26 cellular contexts compared by ENCODE assay signal in the genomic region with DNA sequence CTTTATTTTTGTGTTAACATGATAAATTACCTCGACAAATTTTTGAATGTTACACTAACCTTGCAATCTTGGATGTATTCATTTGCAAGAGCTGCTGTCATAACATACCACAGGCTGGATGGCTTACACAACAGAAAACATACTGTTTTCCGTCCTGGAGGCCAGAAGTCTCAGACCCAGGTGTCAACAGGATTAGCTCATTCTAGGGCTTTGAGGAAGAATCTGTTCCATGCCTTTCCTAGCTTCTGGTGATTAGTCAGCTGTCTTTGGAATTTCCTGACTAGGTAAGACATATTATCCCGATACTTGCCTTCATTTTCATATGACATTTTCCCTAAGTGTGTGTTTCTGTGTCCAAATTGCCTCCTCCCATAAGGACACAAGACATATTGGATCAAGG.
A peak's percentile ranks its signal among the peaks of the same experiment; 100 is the strongest.
DNase-seq lines count a peak whose midpoint lies in the region; ATAC-seq, FAIRE-seq and TF ChIP-seq lines count a peak whose summit lies in the region.
"Had no signal": no experiment of that assay in that cellular context is flagged by ENCODE, and none has a peak within 500 bp of the region (broad histone marks: within the 10 kb centered on the region; RNA-seq: fewer than 3 reads in every experiment).

No MANE protein-coding gene starts in this region.

- peak; percentile 59 for DNase-seq in NCI-H82 (lab: John Stamatoyannopoulos, UW)
- DNase-seq in bronchial epithelial cell (ENCODE audit: low read depth): peak; percentile 83
- no peak for DNase-seq in glutamatergic neuron
- no peak for DNase-seq in smooth muscle cell (lab: John Stamatoyannopoulos, UW; ENCODE audit: unreplicated experiment)
- no peak for DNase-seq in colonic mucosa
- DNase-seq in iPS-NIHi11 (ENCODE audit: low spot score): no peak
- DNase-seq: activated CD4-positive, alpha-beta T cell treated with anti-CD3 and anti-CD28 coated beads for 1 hour; activated CD8-positive, alpha-beta T cell treated with anti-CD3 and anti-CD28 coated beads, Interleukin-2, amount 10 ng/mL, durations not matched to agents 7 days and 5 days; activated effector memory CD4-positive, alpha-beta T cell treated with anti-CD3 and anti-CD28 coated beads, Interleukin-2, amount 50 U/mL, for 16 hours; activated naive CD8-positive, alpha-beta T cell treated with anti-CD3 and anti-CD28 coated beads, Interleukin-2, amount 50 U/mL, for 24 hours; cortex of kidney; heart left ventricle; HFFc6; NCI-H1105; NCI-H2029 treated with DMSO at 0.1 percent for 48 hours; NCI-H345; Peyer's patch; T-cell; tibial artery had no signal

- H3F3A ChIP-seq in smooth muscle cell (ENCODE audit: low read depth): no peaks in the 10 kb centered on the region

- 63% methylated on average over 3 of the region's 3 CpGs for WGBS in smooth muscle cell (ENCODE audit: low lambda C conversion rate)

- no peaks in the 10 kb centered on the region for H3K36me3 Mint-ChIP-seq in glutamatergic neuron (ENCODE audit: unreplicated experiment)
- H3K36me3 Mint-ChIP-seq: brain, CD14-positive monocyte, IgD-negative memory B cell, T-cell had no signal

- peak overlapping the region; percentile 85 for H3K27ac Mint-ChIP-seq in glutamatergic neuron (ENCODE audit: unreplicated experiment)
- H3K27ac Mint-ChIP-seq: activated CD8-positive, alpha-beta T cell treated with anti-CD3 and anti-CD28 coated beads, Interleukin-2, amount 10 ng/mL, durations not matched to agents 7 days and 5 days; activated naive CD8-positive, alpha-beta T cell treated with anti-CD3 and anti-CD28 coated beads, Interleukin-2, amount 50 U/mL, for 24 hours; brain; CD14-positive monocyte; HFFc6; IgD-negative memory B cell; stimulated activated naive CD8-positive, alpha-beta T cell treated with anti-CD3 and anti-CD28 coated beads, Interleukin-15, Interleukin-2, amounts not matched to agents 100 ng/mL and 50 ng/mL, for 24 hours; T-cell had no signal

- no peak overlapping the region for H3K27ac ChIP-seq in smooth muscle cell (ENCODE audit: low read depth)
- H3K27ac ChIP-seq in colonic mucosa: no peak overlapping the region
- H3K27ac ChIP-seq: heart left ventricle, Peyer's patch, tibial artery had no signal

- no peak overlapping the region for H3K4me2 ChIP-seq in smooth muscle cell

- FAIRE-seq in bronchial epithelial cell (lab: Jason Lieb, UNC): no peak
- FAIRE-seq: endometrium had no signal

- no peak for ATAC-seq in HG02623 (IDR thresholded peaks at IDR 0.05; ENCODE audit: unreplicated experiment)
- ATAC-seq: activated CD8-positive, alpha-beta T cell treated with anti-CD3 and anti-CD28 coated beads, Interleukin-2, amount 10 ng/mL, durations not matched to agents 7 days and 5 days; activated naive CD8-positive, alpha-beta T cell treated with anti-CD3 and anti-CD28 coated beads, Interleukin-2, amount 50 U/mL, for 24 hours; heart left ventricle; sciatic nerve; T-cell had no signal

- no peak overlapping the region for H3K4me3 Mint-ChIP-seq in glutamatergic neuron (ENCODE audit: unreplicated experiment)
- H3K4me3 Mint-ChIP-seq: activated CD8-positive, alpha-beta T cell treated with anti-CD3 and anti-CD28 coated beads, Interleukin-2, amount 10 ng/mL, durations not matched to agents 7 days and 5 days; activated naive CD8-positive, alpha-beta T cell treated with anti-CD3 and anti-CD28 coated beads, Interleukin-2, amount 50 U/mL, for 24 hours; brain; CD14-positive monocyte; HFFc6; IgD-negative memory B cell; stimulated activated naive CD8-positive, alpha-beta T cell treated with anti-CD3 and anti-CD28 coated beads, Interleukin-15, Interleukin-2, amounts not matched to agents 100 ng/mL and 50 ng/mL, for 24 hours; T-cell had no signal

- TF ChIP-seq CTCF in bronchial epithelial cell (IDR thresholded peaks at IDR 0.05; ENCODE audit: insufficient read depth, low read length, severe bottlenecking): no peak
- TF ChIP-seq CTCF in glutamatergic neuron (IDR thresholded peaks at IDR 0.05; ENCODE audit: partially characterized antibody, unreplicated experiment): no peak
- no peak for TF ChIP-seq CTCF in smooth muscle cell (IDR thresholded peaks at IDR 0.05; ENCODE audit: borderline replicate concordance, insufficient read depth, poor library complexity, severe bottlenecking)
- TF ChIP-seq CTCF in colonic mucosa (IDR thresholded peaks at IDR 0.05): no peak

- H3K27me3 Mint-ChIP-seq in glutamatergic neuron (ENCODE audit: unreplicated experiment): no peaks in the 10 kb centered on the region
- H3K27me3 Mint-ChIP-seq: activated naive CD8-positive, alpha-beta T cell treated with anti-CD3 and anti-CD28 coated beads, Interleukin-2, amount 50 U/mL, for 24 hours; brain; IgD-negative memory B cell; stimulated activated naive CD8-positive, alpha-beta T cell treated with anti-CD3 and anti-CD28 coated beads, Interleukin-15, Interleukin-2, amounts not matched to agents 100 ng/mL and 50 ng/mL, for 24 hours; T-cell had no signal

- H3K4me1 Mint-ChIP-seq in glutamatergic neuron (ENCODE audit: low read depth, unreplicated experiment): peaks cover 9% of the 10 kb centered on the region
- H3K4me1 Mint-ChIP-seq: activated naive CD8-positive, alpha-beta T cell treated with anti-CD3 and anti-CD28 coated beads, Interleukin-2, amount 50 U/mL, for 24 hours; brain; CD14-positive monocyte; IgD-negative memory B cell; T-cell had no signal

- H3K4me1 ChIP-seq in smooth muscle cell (ENCODE audit: low read depth): no peaks in the 10 kb centered on the region
- H3K4me1 ChIP-seq in colonic mucosa: no peaks in the 10 kb centered on the region
- H3K4me1 ChIP-seq: heart left ventricle, Peyer's patch, tibial artery had no signal

- intact Hi-C loops in colonic mucosa (cut with DNase I): no loop called here

- H2AFZ ChIP-seq in smooth muscle cell (ENCODE audit: low read depth): peak overlapping the region; percentile 8

- no peak overlapping the region for H3K4me3 ChIP-seq in bronchial epithelial cell (ENCODE audit: low read depth, low read length)
- H3K4me3 ChIP-seq in smooth muscle cell: no peak overlapping the region
- H3K4me3 ChIP-seq in colonic mucosa: no peak overlapping the region
- H3K4me3 ChIP-seq: heart left ventricle, Peyer's patch, tibial artery had no signal

- H3K27me3 ChIP-seq in bronchial epithelial cell (ENCODE audit: control insufficient read depth, insufficient read depth, low read length) (no peaks in the 10 kb centered on the region), smooth muscle cell (ENCODE audit: low read depth) (no peaks in the 10 kb centered on the region), colonic mucosa (no peaks in the 10 kb centered on the region)
- H3K27me3 ChIP-seq: heart left ventricle, Peyer's patch, tibial artery had no signal

- H3K9me3 ChIP-seq in smooth muscle cell (replicated peaks; ENCODE audit: low read depth) (no peaks in the 10 kb centered on the region), colonic mucosa (no peaks in the 10 kb centered on the region)
- H3K9me3 ChIP-seq: heart left ventricle, Peyer's patch, tibial artery had no signal

- no peaks in the 10 kb centered on the region for H3K9me3 Mint-ChIP-seq in glutamatergic neuron (ENCODE audit: unreplicated experiment)
- H3K9me3 Mint-ChIP-seq: activated naive CD8-positive, alpha-beta T cell treated with anti-CD3 and anti-CD28 coated beads, Interleukin-2, amount 50 U/mL, for 24 hours; brain; CD14-positive monocyte; stimulated activated naive CD8-positive, alpha-beta T cell treated with anti-CD3 and anti-CD28 coated beads, Interleukin-15, Interleukin-2, amounts not matched to agents 100 ng/mL and 50 ng/mL, for 24 hours; T-cell had no signal

- H3K36me3 ChIP-seq in bronchial epithelial cell (ENCODE audit: control insufficient read depth, insufficient read depth, low read length) (no peaks in the 10 kb centered on the region), smooth muscle cell (ENCODE audit: low read depth) (no peaks in the 10 kb centered on the region), colonic mucosa (no peaks in the 10 kb centered on the region)
- H3K36me3 ChIP-seq: heart left ventricle, Peyer's patch, tibial artery had no signal

- no peaks in the 10 kb centered on the region for H4K20me1 ChIP-seq in smooth muscle cell (ENCODE audit: low read depth)

- no peaks in the 10 kb centered on the region for H3K79me2 ChIP-seq in smooth muscle cell (ENCODE audit: low read depth)

- H3K9ac ChIP-seq in smooth muscle cell (ENCODE audit: low read depth) (no peak overlapping the region), colonic mucosa (ENCODE audit: low read depth in 2 of 2, low read length in 2 of 2) (no peak overlapping the region)

Comparison
In these comparisons a context has a peak if more than half of its experiments do, and no peak if none do; other contexts are left out.
1. DNase-seq: peak in NCI-H82 (single experiment) and bronchial epithelial cell (single experiment); none in glutamatergic neuron (single experiment), smooth muscle cell (single experiment), colonic mucosa (single experiment) and iPS-NIHi11 (single experiment).